Comparison of ENCODE assay signal across 9 cellular contexts in genomic region chr12:116194935-116195431, GRCh38.
DNase-seq lines count a peak whose midpoint lies in the region; ATAC-seq and TF ChIP-seq lines count a peak whose summit lies in the region.
"Had no signal": no experiment of that assay in that cellular context is flagged by ENCODE, and none has a peak within 500 bp of the region (broad histone marks: within the 10 kb centered on the region; RNA-seq: fewer than 3 reads in every experiment).

No MANE protein-coding gene starts in this region.

- TF ChIP-seq CTCF in cardiac muscle cell (IDR thresholded peaks at IDR 0.05; ENCODE audit: low read depth, low read length) = no peak

- POLR2A ChIA-PET in activated CD8-positive, alpha-beta T cell treated with anti-CD3 and anti-CD28 coated beads, Interleukin-2, amount 10 ng/mL, durations not matched to agents 7 days and 5 days (lab: Charles Lee) = interaction anchor here (1.3 kb wide), 1 partner anchor 23 kb away, joined by 4 read pairs; no protein-coding TSS in a partner anchor

- H3K4me3 ChIP-seq in cardiac muscle cell = no peak overlapping the region
- no peak overlapping the region for H3K4me3 ChIP-seq in right cardiac atrium (ENCODE audit: low read length)

- no peak overlapping the region for H3K4me3 Mint-ChIP-seq in activated CD8-positive, alpha-beta T cell treated with anti-CD3 and anti-CD28 coated beads, Interleukin-2, amount 10 ng/mL, durations not matched to agents 7 days and 5 days
- H3K4me3 Mint-ChIP-seq: nephron had no signal

- H3K9me3 ChIP-seq in cardiac muscle cell (ENCODE audit: low read depth) (no peaks in the 10 kb centered on the region), right cardiac atrium (ENCODE audit: control insufficient read depth, low read length) (no peaks in the 10 kb centered on the region)

- peaks cover 22% of the 10 kb centered on the region for H3K4me1 Mint-ChIP-seq in activated CD8-positive, alpha-beta T cell treated with anti-CD3 and anti-CD28 coated beads, Interleukin-2, amount 10 ng/mL, durations not matched to agents 7 days and 5 days (ENCODE audit: low read depth)

- H3K27ac ChIP-seq in cardiac muscle cell = peak overlapping the region; percentile 47
- H3K27ac ChIP-seq in right cardiac atrium (ENCODE audit: low read length) = no peak overlapping the region

- H3K36me3 ChIP-seq in cardiac muscle cell = no peaks in the 10 kb centered on the region

- H3K27me3 Mint-ChIP-seq in activated CD8-positive, alpha-beta T cell treated with anti-CD3 and anti-CD28 coated beads, Interleukin-2, amount 10 ng/mL, durations not matched to agents 7 days and 5 days (ENCODE audit: low read depth) = no peaks in the 10 kb centered on the region

- CTCF ChIA-PET in activated CD8-positive, alpha-beta T cell treated with anti-CD3 and anti-CD28 coated beads, Interleukin-2, amount 10 ng/mL, durations not matched to agents 7 days and 5 days (lab: Charles Lee) = interaction anchor here (0.6 to 2.6 kb wide), 21 partner anchors 9 to 196 kb away, joined by 3 to 14 read pairs (median 4); no protein-coding TSS in a partner anchor

- H3K27me3 ChIP-seq in cardiac muscle cell (no peaks in the 10 kb centered on the region), right cardiac atrium (ENCODE audit: control insufficient read depth, insufficient read depth) (no peaks in the 10 kb centered on the region)

- ATAC-seq in right cardiac atrium (no peak), HG03432 (IDR thresholded peaks at IDR 0.05; ENCODE audit: unreplicated experiment) (peak; percentile 86)
- ATAC-seq in activated CD8-positive, alpha-beta T cell treated with anti-CD3 and anti-CD28 coated beads, Interleukin-2, amount 10 ng/mL, durations not matched to agents 7 days and 5 days = peak; percentile 85

- H3K9me3 Mint-ChIP-seq in activated CD8-positive, alpha-beta T cell treated with anti-CD3 and anti-CD28 coated beads, Interleukin-2, amount 10 ng/mL, durations not matched to agents 7 days and 5 days (ENCODE audit: insufficient read depth) = no peaks in the 10 kb centered on the region
- H3K9me3 Mint-ChIP-seq: nephron had no signal

- DNase-seq in cardiac muscle cell (ENCODE audit: low read depth in 1 of 2, low spot score in 1 of 2) (no peak), right cardiac atrium (no peak), HCEC 1CT (no peak), NCI-H146 treated with DMSO at 0.1 percent for 48 hours (lab: John Stamatoyannopoulos, UW; ENCODE audit: unreplicated experiment) (no peak), putamen (ENCODE audit: low spot score) (no peak)
- DNase-seq in activated CD8-positive, alpha-beta T cell treated with anti-CD3 and anti-CD28 coated beads, Interleukin-2, amount 10 ng/mL, durations not matched to agents 7 days and 5 days = peak; percentile 54
- DNase-seq in stimulated activated CD4-positive, alpha-beta T cell treated with anti-CD3 and anti-CD28 coated beads, Interleukin-15, amount 100 ng/mL, for 1 hour (ENCODE audit: low read depth in 1 of 2, low spot score in 1 of 2) = peak; percentile 2 to 25

- H3K36me3 Mint-ChIP-seq in activated CD8-positive, alpha-beta T cell treated with anti-CD3 and anti-CD28 coated beads, Interleukin-2, amount 10 ng/mL, durations not matched to agents 7 days and 5 days (ENCODE audit: low read depth) = peaks cover 2% of the 10 kb centered on the region

- 84% methylated on average over 3 of the region's 3 CpGs for WGBS in right cardiac atrium

- intact Hi-C loops in right cardiac atrium (cut with DNase I) = no loop called here

- H3K4me1 ChIP-seq in cardiac muscle cell (ENCODE audit: low read depth) = peaks cover 51% of the 10 kb centered on the region
- peaks cover 9% of the 10 kb centered on the region for H3K4me1 ChIP-seq in right cardiac atrium (ENCODE audit: control insufficient read depth, insufficient read depth, low read length)

- H3K27ac Mint-ChIP-seq in activated CD8-positive, alpha-beta T cell treated with anti-CD3 and anti-CD28 coated beads, Interleukin-2, amount 10 ng/mL, durations not matched to agents 7 days and 5 days = peak overlapping the region; percentile 39
- H3K27ac Mint-ChIP-seq: nephron had no signal

Comparison
In these comparisons a context has a peak if more than half of its experiments do, and no peak if none do; other contexts are left out.
1. DNase-seq: peak in activated CD8-positive, alpha-beta T cell treated with anti-CD3 and anti-CD28 coated beads, Interleukin-2, amount 10 ng/mL, durations not matched to agents 7 days and 5 days (single experiment) and stimulated activated CD4-positive, alpha-beta T cell treated with anti-CD3 and anti-CD28 coated beads, Interleukin-15, amount 100 ng/mL, for 1 hour (2 of 2); none in cardiac muscle cell (0 of 2), right cardiac atrium (0 of 3), HCEC 1CT (single experiment), NCI-H146 treated with DMSO at 0.1 percent for 48 hours (single experiment) and putamen (single experiment).
2. ATAC-seq: peak in HG03432 (single experiment) and activated CD8-positive, alpha-beta T cell treated with anti-CD3 and anti-CD28 coated beads, Interleukin-2, amount 10 ng/mL, durations not matched to agents 7 days and 5 days (single experiment); none in right cardiac atrium (0 of 2).